In genomic region chr7:153808117-153808516, GRCh38 we compare ENCODE assay signal across 17 cellular contexts.
DNase-seq lines count a peak whose midpoint lies in the region; ATAC-seq, FAIRE-seq and TF ChIP-seq lines count a peak whose summit lies in the region.
"Had no signal": no experiment of that assay in that cellular context is flagged by ENCODE, and none has a peak within 500 bp of the region (broad histone marks: within the 10 kb centered on the region; RNA-seq: fewer than 3 reads in every experiment).

No MANE protein-coding gene starts in this region.

- H3K14ac ChIP-seq in H1 (ENCODE audit: insufficient read length) (no peak overlapping the region), neuronal stem cell (ENCODE audit: low read length) (peak overlapping the region; percentile 99)

- intact Hi-C loops in aorta (cut with DNase I): no loop called here
- intact Hi-C loops in uterus (cut with DNase I; ENCODE audit: low total_unique reads): no loop called here

- H3K27ac ChIP-seq in HEK293 (ENCODE audit: extremely low read depth, low read depth, low read length) (no peak overlapping the region), H1 (ENCODE audit: low read depth, low read length) (no peak overlapping the region), neuronal stem cell (replicated peaks; ENCODE audit: low read length) (no peak overlapping the region), aorta (ENCODE audit: low read depth in 1 of 2, low read length in 2 of 2) (no peak overlapping the region), uterus (no peak overlapping the region)
- H3K27ac ChIP-seq: C4-2B, KMS-11 had no signal

- ATAC-seq in aorta (ENCODE audit: low FRiP score) (peak; percentile 33), HG02759 (IDR thresholded peaks at IDR 0.05; ENCODE audit: unreplicated experiment) (no peak)

- H3K4me3 ChIP-seq in HEK293 (ENCODE audit: low read depth, low read length): no peak overlapping the region
- H3K4me3 ChIP-seq in H1 (ENCODE audit: extremely low read depth in 1 of 4, insufficient read depth in 2 of 4, low read depth in 3 of 4, low read length in 4 of 4): no peak overlapping the region
- H3K4me3 ChIP-seq in neuronal stem cell (ENCODE audit: low read length in 2 of 2): peak overlapping the region in 1 of 2 donors; percentile 17
- no peak overlapping the region for H3K4me3 ChIP-seq in aorta (ENCODE audit: low read length in 2 of 2)
- no peak overlapping the region for H3K4me3 ChIP-seq in uterus
- H3K4me3 ChIP-seq: HAP-1 had no signal

- H4K20me1 ChIP-seq in H1 (replicated peaks in 1 of 2; ENCODE audit: control insufficient read depth in 1 of 2, insufficient read depth in 2 of 2, low read length in 2 of 2): peaks cover 0 to 3% of the 10 kb centered on the region in 2 experiments

- no peak overlapping the region for H4K5ac ChIP-seq in H1 (ENCODE audit: insufficient read length, low read depth, low read length)

- H3K79me2 ChIP-seq in H1 (ENCODE audit: control insufficient read depth in 1 of 2, insufficient read depth in 2 of 2, low read length in 2 of 2): no peaks in the 10 kb centered on the region

- no peak for TF ChIP-seq CTCF in HEK293 (tag by site-specific recombination; IDR thresholded peaks at IDR 0.05)
- no peak for TF ChIP-seq CTCF in H1 (IDR thresholded peaks at IDR 0.05; ENCODE audit: control extremely low read depth in 1 of 3, insufficient read depth in 1 of 3, low read depth in 1 of 3, low read length in 3 of 3)
- TF ChIP-seq CTCF in uterus (IDR thresholded peaks at IDR 0.05): no peak

- H2BK20ac ChIP-seq in H1 (ENCODE audit: low read length): no peak overlapping the region

- no peaks in the 10 kb centered on the region for H3K79me1 ChIP-seq in H1 (ENCODE audit: low read depth, low read length)
- H3K79me1 ChIP-seq in neuronal stem cell (ENCODE audit: low read depth, low read length): no peaks in the 10 kb centered on the region

- H3K56ac ChIP-seq in H1 (replicated peaks; ENCODE audit: insufficient read length, low read depth, low read length): no peak overlapping the region

- H3K36me3 ChIP-seq in HEK293 (ENCODE audit: control insufficient read depth in 2 of 2, insufficient read depth in 1 of 2, low read length in 2 of 2): no peaks in the 10 kb centered on the region
- H3K36me3 ChIP-seq in H1 (ENCODE audit: control insufficient read depth in 2 of 4, insufficient read depth in 4 of 4, low read length in 3 of 4): no peaks in the 10 kb centered on the region
- no peaks in the 10 kb centered on the region for H3K36me3 ChIP-seq in neuronal stem cell (replicated peaks in 1 of 2; ENCODE audit: control insufficient read depth in 2 of 2, insufficient read depth in 2 of 2, low read length in 2 of 2)
- no peaks in the 10 kb centered on the region for H3K36me3 ChIP-seq in aorta (ENCODE audit: control insufficient read depth in 1 of 2, insufficient read depth in 2 of 2, low read length in 1 of 2)
- H3K36me3 ChIP-seq in uterus: no peaks in the 10 kb centered on the region
- H3K36me3 ChIP-seq: HAP-1 had no signal

- H2BK5ac ChIP-seq in H1 (ENCODE audit: low read depth, low read length) (no peak overlapping the region), neuronal stem cell (ENCODE audit: low read length) (no peak overlapping the region)

- H2AFZ ChIP-seq in H1 (ENCODE audit: low read length): no peak overlapping the region
- H2AFZ ChIP-seq in neuronal stem cell (ENCODE audit: low read length): no peak overlapping the region

- DNase-seq in H1 (ENCODE audit: low read depth in 1 of 2, low spot score in 2 of 2): no peak
- no peak for DNase-seq in neuronal stem cell (ENCODE audit: low spot score)
- no peak for DNase-seq in aorta
- DNase-seq in uterus: no peak
- no peak for DNase-seq in C1 segment of cervical spinal cord (lab: John Stamatoyannopoulos, UW)
- DNase-seq: 8988T; Caco-2; CD4-positive, alpha-beta T cell; GOT3 had no signal

- POLR2A ChIA-PET in HEK293 (lab: Yijun Ruan, JAX): no interaction called here
- POLR2A ChIA-PET in H1 (lab: Charles Lee; ENCODE audit: partially characterized antibody): no interaction called here

- H3K27me3 ChIP-seq in H1 (replicated peaks in 1 of 4; ENCODE audit: control insufficient read depth in 3 of 4, extremely low read depth in 1 of 4, insufficient read depth in 3 of 4, low read length in 3 of 4) (no peaks in the 10 kb centered on the region), neuronal stem cell (ENCODE audit: control insufficient read depth in 3 of 3, insufficient read depth in 3 of 3, low read depth in 1 of 3, low read length in 3 of 3) (no peaks in the 10 kb centered on the region), aorta (ENCODE audit: control insufficient read depth in 1 of 2, insufficient read depth in 2 of 2, low read length in 1 of 2) (no peaks in the 10 kb centered on the region), uterus (no peaks in the 10 kb centered on the region)

- H3K9me3 ChIP-seq in HEK293 (ENCODE audit: control insufficient read depth, insufficient read depth, low read depth, low read length) (no peaks in the 10 kb centered on the region), H1 (ENCODE audit: insufficient read depth in 2 of 2, low read depth in 1 of 2, low read length in 1 of 2) (peaks cover 3 to 4% of the 10 kb centered on the region in 2 experiments; a peak in 1 of 4 replicates), neuronal stem cell (replicated peaks in 1 of 2; ENCODE audit: control insufficient read depth in 2 of 2, insufficient read depth in 1 of 2, low read depth in 1 of 2, low read length in 2 of 2) (no peaks in the 10 kb centered on the region), aorta (ENCODE audit: control insufficient read depth, low read length) (no peaks in the 10 kb centered on the region), uterus (no peaks in the 10 kb centered on the region)
- H3K9me3 ChIP-seq: Caco-2, HAP-1 had no signal

- no peaks in the 10 kb centered on the region for H3K23me2 ChIP-seq in H1 (ENCODE audit: low read depth, low read length)

- H2AK5ac ChIP-seq in H1 (ENCODE audit: low read depth, low read length) (peak overlapping the region; percentile 5; the same call in 1 of the 2 replicates), neuronal stem cell (ENCODE audit: low read depth, low read length) (no peak overlapping the region)

- H3K9ac ChIP-seq in H1 (replicated peaks in 1 of 4; ENCODE audit: extremely low read depth in 1 of 4, low read depth in 3 of 4, low read length in 3 of 4) (no peak overlapping the region), neuronal stem cell (ENCODE audit: low read depth, low read length, poor library complexity) (peak overlapping the region; percentile 78)
- H3K9ac ChIP-seq: KMS-11 had no signal

- FAIRE-seq in H1 (lab: Jason Lieb, UNC): no peak
- FAIRE-seq: D721Med, G401.6, GM12892 had no signal

- 91% methylated on average over 12 of the region's 12 CpGs; no CpG with 5 or more reads in 1 of the 2 experiments for WGBS in H1 (ENCODE audit: extremely low coverage in 1 of 2, insufficient coverage in 1 of 2, insufficient read length in 1 of 2, insufficient replicate concordance in 2 of 2, low coverage in 1 of 2, low lambda C conversion rate in 2 of 2, missing lambda C conversion rate in 1 of 2), 2 experiments
- WGBS in neuronal stem cell (ENCODE audit: extremely low coverage in 2 of 2, insufficient read length in 2 of 2, insufficient replicate concordance in 1 of 2), 2 donors: no CpG with 5 or more reads among the region's 12 CpGs
- WGBS in aorta, 2 donors: 91% methylated on average over 12 of the region's 12 CpGs

- H2BK15ac ChIP-seq in H1 (ENCODE audit: low read length): no peak overlapping the region
- H2BK15ac ChIP-seq in neuronal stem cell (ENCODE audit: low read length): no peak overlapping the region

- H3K18ac ChIP-seq in H1 (ENCODE audit: extremely low read depth, low read length) (no peak overlapping the region), neuronal stem cell (ENCODE audit: low read length) (peak overlapping the region; percentile 44)

- H3K4me2 ChIP-seq in H1 (ENCODE audit: insufficient read depth in 1 of 2, low read depth in 2 of 2, low read length in 2 of 2) (no peak overlapping the region), neuronal stem cell (ENCODE audit: insufficient read depth, low read length, poor library complexity, severe bottlenecking) (no peak overlapping the region)
- H3K4me2 ChIP-seq: KMS-11 had no signal

- TF ChIP-seq RAD21 in H1 (IDR thresholded peaks at IDR 0.05 in 1 of 2, conservative IDR thresholded peaks at IDR 0.05 in 1 of 2; ENCODE audit: low read depth in 2 of 2, low read length in 2 of 2): no peak

- H4K91ac ChIP-seq in H1 (replicated peaks; ENCODE audit: insufficient read length, low read length) (no peak overlapping the region), neuronal stem cell (ENCODE audit: low read depth, low read length, poor library complexity) (no peak overlapping the region)

- H3K23ac ChIP-seq in H1 (ENCODE audit: insufficient read length) (no peak overlapping the region), neuronal stem cell (ENCODE audit: low read depth, low read length, poor library complexity) (peak overlapping the region; percentile 83)

- H3K4ac ChIP-seq in H1 (replicated peaks; ENCODE audit: insufficient read length, low read depth, low read length): no peak overlapping the region
- H3K4ac ChIP-seq in neuronal stem cell (ENCODE audit: low read length): peak overlapping the region; percentile 17

- H2BK120ac ChIP-seq in H1 (replicated peaks; ENCODE audit: low read depth, low read length) (no peak overlapping the region), neuronal stem cell (ENCODE audit: low read depth, low read length) (no peak overlapping the region)

- H4K8ac ChIP-seq in H1 (ENCODE audit: extremely low read depth, insufficient read depth, low read length) (no peak overlapping the region), neuronal stem cell (ENCODE audit: low read depth, low read length) (no peak overlapping the region)

- CTCF ChIA-PET in HEK293 (lab: Yijun Ruan, JAX): no interaction called here
- CTCF ChIA-PET in H1 (lab: Charles Lee; ENCODE audit: partially characterized antibody): interaction anchor here (1.1 kb wide), 1 partner anchor 71 kb away, joined by 5 read pairs; no protein-coding TSS in a partner anchor

- no peak for TF ChIP-seq EP300 in H1 (IDR thresholded peaks at IDR 0.05; ENCODE audit: borderline replicate concordance in 1 of 2, low read depth in 2 of 2, low read length in 2 of 2)

- TF ChIP-seq POLR2A in H1 (IDR thresholded peaks at IDR 0.05; ENCODE audit: control extremely low read depth in 1 of 2, low read depth in 2 of 2, low read length in 2 of 2) (no peak), uterus (IDR thresholded peaks at IDR 0.05) (no peak)

- H2BK12ac ChIP-seq in H1 (ENCODE audit: low read depth, low read length) (no peak overlapping the region), neuronal stem cell (ENCODE audit: low read length) (no peak overlapping the region)

- H3K4me1 ChIP-seq in HEK293 (ENCODE audit: control insufficient read depth, insufficient read depth, low read length): no peaks in the 10 kb centered on the region
- H3K4me1 ChIP-seq in H1 (replicated peaks in 1 of 4; ENCODE audit: control insufficient read depth in 3 of 4, insufficient read depth in 4 of 4, low read length in 3 of 4): no peaks in the 10 kb centered on the region
- H3K4me1 ChIP-seq in neuronal stem cell (ENCODE audit: control insufficient read depth in 2 of 2, insufficient read depth in 1 of 2, low read depth in 1 of 2, low read length in 2 of 2): no peaks in the 10 kb centered on the region
- H3K4me1 ChIP-seq in aorta (ENCODE audit: control insufficient read depth in 1 of 2, insufficient read depth in 2 of 2, low read length in 2 of 2): no peaks in the 10 kb centered on the region
- H3K4me1 ChIP-seq in uterus: no peaks in the 10 kb centered on the region
- H3K4me1 ChIP-seq: Caco-2, HAP-1 had no signal
